1 cellular context compared by ENCODE assay signal in genomic region chr5:62333250-62333800, GRCh38.
TF ChIP-seq lines count a peak whose summit lies in the region.

No MANE protein-coding gene starts in this region.

TF ChIP-seq in K562, 482 proteins besides CTCF, POLR2A, EP300 and RAD21:
- TF ChIP-seq HDAC8 (tag; IDR thresholded peaks at IDR 0.05) (no peak), NONO (IDR thresholded peaks at IDR 0.05; ENCODE audit: low read depth in 2 of 2, low read length in 1 of 2) (no peak), POLR2B (IDR thresholded peaks at IDR 0.05; ENCODE audit: low read depth, partially characterized antibody) (peak; percentile 16), MCM3 (IDR thresholded peaks at IDR 0.05) (no peak), TFAP4 (CRISPR knock-in tag; IDR thresholded peaks at IDR 0.05; ENCODE audit: borderline replicate concordance) (no peak), HOXB6 (CRISPR knock-in tag; IDR thresholded peaks at IDR 0.05; ENCODE audit: borderline replicate concordance) (no peak), ZNF644 (tag; IDR thresholded peaks at IDR 0.05; ENCODE audit: low read depth) (no peak), MAZ (CRISPR knock-in tag; conservative IDR thresholded peaks at IDR 0.05 in 1 of 2, IDR thresholded peaks at IDR 0.05 in 1 of 2) (no peak), KDM1A (IDR thresholded peaks at IDR 0.05) (peak in 1 of 2 experiments; percentile 19; a peak in 1 of 4 replicates), ZNF280B (CRISPR knock-in tag; IDR thresholded peaks at IDR 0.05) (no peak)
